In genomic region chr14:64761441-64762043, GRCh38 we compare ENCODE assay signal across 1 cellular context.
TF ChIP-seq lines count a peak whose summit lies in the region.

No MANE protein-coding gene starts in this region.

TF ChIP-seq in GM12878, 131 proteins besides CTCF, POLR2A, EP300 and RAD21 (continued from another document):
- TF ChIP-seq ZBTB33 (IDR thresholded peaks at IDR 0.05) (no peak), CUX1 (IDR thresholded peaks at IDR 0.05; ENCODE audit: insufficient replicate concordance, low read depth, low read length) (no peak), CBFB (IDR thresholded peaks at IDR 0.05; ENCODE audit: low read depth) (no peak), JUND (IDR thresholded peaks at IDR 0.05; ENCODE audit: low read depth, low read length) (no peak), POLR2AphosphoS5 (IDR thresholded peaks at IDR 0.05; ENCODE audit: low read length) (no peak), PAX8 (IDR thresholded peaks at IDR 0.05) (no peak), FOXM1 (IDR thresholded peaks at IDR 0.05; ENCODE audit: low read depth, low read length) (no peak), SMAD5 (IDR thresholded peaks at IDR 0.05; ENCODE audit: low read depth) (no peak)
